In the genomic region with DNA sequence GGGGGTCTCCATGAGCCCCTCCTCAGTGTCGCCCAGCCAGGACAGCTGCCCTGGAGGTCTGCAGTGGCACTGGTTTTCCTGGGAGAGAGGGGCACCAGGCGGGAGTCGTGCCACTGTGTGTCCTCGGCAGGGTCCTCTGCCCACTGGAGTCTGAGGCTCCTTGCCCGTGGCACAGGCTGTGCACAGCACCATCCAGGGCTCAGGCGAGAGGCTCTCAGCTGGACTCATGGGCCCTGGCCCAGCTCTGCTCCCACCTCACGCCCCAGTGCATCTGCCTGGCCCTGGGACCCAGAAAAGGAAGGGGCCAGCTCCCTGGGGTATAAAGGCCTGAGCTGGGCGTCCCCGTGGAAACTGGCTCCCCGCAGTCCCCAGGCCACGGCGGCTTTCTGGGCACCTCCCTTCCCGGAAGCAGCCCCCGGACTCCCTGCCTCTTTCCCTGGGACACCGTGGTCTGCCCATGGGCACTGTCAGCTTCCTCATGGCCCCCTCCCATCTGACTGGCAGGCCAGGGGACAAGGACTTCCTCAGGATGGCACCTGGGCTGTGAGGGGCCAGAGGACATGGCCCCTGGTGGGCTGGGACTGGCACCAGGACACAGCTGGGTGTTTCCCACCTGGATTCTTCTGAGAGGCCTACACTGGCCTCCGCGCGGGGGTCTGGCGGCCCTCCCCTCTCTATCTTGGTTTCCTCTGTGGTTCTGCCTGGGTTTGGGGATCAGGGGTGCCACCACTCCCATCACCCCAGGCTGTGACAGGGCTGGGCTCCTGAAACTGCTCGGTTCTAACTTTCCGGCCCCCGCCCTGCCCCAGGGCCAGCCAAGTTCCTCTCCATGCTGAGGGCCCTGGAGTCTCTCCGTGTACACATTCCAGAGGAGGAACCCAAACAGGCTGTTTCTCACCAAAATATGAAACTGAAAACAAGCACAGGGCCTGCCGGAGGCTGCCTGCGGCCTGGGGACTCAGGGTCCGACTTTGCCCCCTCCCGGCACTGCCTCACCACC, we compare ENCODE assay signal across 24 cellular contexts. TPM values are rescaled to one million over a fixed set of nuclear protein-coding genes. Genes with fewer than 3 reads are reported as not detected.
"Had no signal": no experiment of that assay in that cellular context is flagged by ENCODE, and none has a peak within 500 bp of the region (broad histone marks: within the 10 kb centered on the region; RNA-seq: fewer than 3 reads in every experiment).

No MANE protein-coding gene starts in this region.

- DNase-seq: activated B cell treated with CpG ODN at 0.5 μM for 24 hours; activated CD4-positive, alpha-beta T cell treated with anti-CD3 and anti-CD28 coated beads, Interleukin-2, amount 10 ng/mL, durations not matched to agents 24 days and 14 days; activated naive CD4-positive, alpha-beta T cell treated with anti-CD3 and anti-CD28 coated beads, Interleukin-2, amount 50 U/mL, for 16 hours; activated T-cell treated with anti-CD3 and anti-CD28 coated beads for 4 hours; body of pancreas; central memory CD4-positive, alpha-beta T cell; effector memory CD4-positive, alpha-beta T cell; mammary epithelial cell; natural killer cell; nucleus accumbens; sigmoid colon; stimulated activated CD4-positive, alpha-beta T cell treated with anti-CD3 and anti-CD28 coated beads, Interleukin-12 subunit alpha, Interleukin-12 subunit beta, amount 100 ng/mL, for 4 hours; stimulated activated CD4-positive, alpha-beta T cell treated with anti-CD3 and anti-CD28 coated beads, Interleukin-2, amount 100 ng/mL, for 48 hours; stimulated activated CD8-positive, alpha-beta memory T cell treated with anti-CD3 and anti-CD28 coated beads, Interleukin-4, amount 100 ng/mL, for 48 hours had no signal

- H3K27ac Mint-ChIP-seq: activated B cell treated with CpG ODN at 0.5 μM for 24 hours; activated CD4-positive, alpha-beta T cell treated with anti-CD3 and anti-CD28 coated beads, Interleukin-2, amount 10 ng/mL, durations not matched to agents 24 days and 14 days; activated T-helper 17 cell treated with anti-CD3 and anti-CD28 coated beads, Interleukin-2, amount 50 U/mL, for 72 hours; natural killer cell; stimulated activated naive CD8-positive, alpha-beta T cell treated with anti-CD3 and anti-CD28 coated beads, Interleukin-15, Interleukin-2, amounts not matched to agents 100 ng/mL and 50 ng/mL, for 24 hours had no signal

- H3K4me3 ChIP-seq: body of pancreas, sigmoid colon had no signal

- H3K9me3 ChIP-seq: body of pancreas, sigmoid colon had no signal

- H3K9me3 Mint-ChIP-seq: activated B cell treated with CpG ODN at 0.5 μM for 24 hours; activated CD4-positive, alpha-beta T cell treated with anti-CD3 and anti-CD28 coated beads, Interleukin-2, amount 10 ng/mL, durations not matched to agents 24 days and 14 days; activated T-helper 17 cell treated with anti-CD3 and anti-CD28 coated beads, Interleukin-2, amount 50 U/mL, for 72 hours; natural killer cell; stimulated activated naive CD8-positive, alpha-beta T cell treated with anti-CD3 and anti-CD28 coated beads, Interleukin-15, Interleukin-2, amounts not matched to agents 100 ng/mL and 50 ng/mL, for 24 hours had no signal

- H3K4me3 Mint-ChIP-seq: activated B cell treated with CpG ODN at 0.5 μM for 24 hours; activated CD4-positive, alpha-beta T cell treated with anti-CD3 and anti-CD28 coated beads, Interleukin-2, amount 10 ng/mL, durations not matched to agents 24 days and 14 days; activated T-helper 17 cell treated with anti-CD3 and anti-CD28 coated beads, Interleukin-2, amount 50 U/mL, for 72 hours; natural killer cell; stimulated activated naive CD8-positive, alpha-beta T cell treated with anti-CD3 and anti-CD28 coated beads, Interleukin-15, Interleukin-2, amounts not matched to agents 100 ng/mL and 50 ng/mL, for 24 hours had no signal

- H3K36me3 ChIP-seq: sigmoid colon had no signal

- H3K4me1 Mint-ChIP-seq: activated B cell treated with CpG ODN at 0.5 μM for 24 hours; activated CD4-positive, alpha-beta T cell treated with anti-CD3 and anti-CD28 coated beads, Interleukin-2, amount 10 ng/mL, durations not matched to agents 24 days and 14 days; activated T-helper 17 cell treated with anti-CD3 and anti-CD28 coated beads, Interleukin-2, amount 50 U/mL, for 72 hours; natural killer cell had no signal

- H3K27ac ChIP-seq: body of pancreas, epithelial cell of prostate, sigmoid colon had no signal

- ATAC-seq: activated T-helper 17 cell treated with anti-CD3 and anti-CD28 coated beads, Interleukin-2, amount 50 U/mL, for 72 hours; body of pancreas; natural killer cell had no signal

- H3K36me3 Mint-ChIP-seq: natural killer cell had no signal

RNA-seq across cellular contexts. Expression of gene FOXL3, which starts 5.5 kb away (rescaled TPM):
- total RNA-seq: activated B cell treated with CpG ODN at 0.5 μM for 24 hours; activated CD4-positive, alpha-beta T cell treated with anti-CD3 and anti-CD28 coated beads, Interleukin-2, amount 10 ng/mL, durations not matched to agents 24 days and 14 days; activated CD8-positive, alpha-beta memory T cell treated with anti-CD3 and anti-CD28 coated beads for 36 hours; activated T-helper 17 cell treated with anti-CD3 and anti-CD28 coated beads, Interleukin-2, amount 50 U/mL, for 72 hours; body of pancreas; glomerular endothelial cell; mammary epithelial cell; mucosa of gallbladder; natural killer cell; pulmonary artery endothelial cell; sigmoid colon; T-helper 1 cell treated with Interleukin-12 subunit alpha and Interleukin-12 subunit beta and Interleukin-4 antibody, amounts not matched to agents 30 ng/mL and 1 ng/mL, for 36 hours; temporal lobe; urinary bladder had no signal
- polyA plus RNA-seq: mammary epithelial cell, sigmoid colon, urinary bladder had no signal
